In genomic region chr5:162068412-162068811, GRCh38 we compare ENCODE assay signal across 9 cellular contexts. TPM values are rescaled to one million over a fixed set of nuclear protein-coding genes. Genes with fewer than 3 reads are reported as not detected.
DNase-seq lines count a peak whose midpoint lies in the region; ATAC-seq and TF ChIP-seq lines count a peak whose summit lies in the region.
"Had no signal": no experiment of that assay in that cellular context is flagged by ENCODE, and none has a peak within 500 bp of the region (broad histone marks: within the 10 kb centered on the region; RNA-seq: fewer than 3 reads in every experiment).

No MANE protein-coding gene starts in this region.

- H3K27me3 ChIP-seq in BE2C (no peaks in the 10 kb centered on the region), HAP-1 (ENCODE audit: low read depth) (no peaks in the 10 kb centered on the region), iPS-20b (ENCODE audit: insufficient read depth, low read length) (peaks cover 13% of the 10 kb centered on the region)

- H3K9me3 Mint-ChIP-seq in stimulated activated effector memory CD8-positive, alpha-beta T cell treated with anti-CD3 and anti-CD28 coated beads, Interleukin-12 subunit alpha, Interleukin-12 subunit beta, amount 100 ng/mL, for 72 hours = peaks cover 6% of the 10 kb centered on the region

- H3K9me3 ChIP-seq in BE2C (no peaks in the 10 kb centered on the region), HAP-1 (no peaks in the 10 kb centered on the region), iPS-20b (ENCODE audit: insufficient read depth, low read depth, low read length) (no peaks in the 10 kb centered on the region)

- no peak for ATAC-seq in stimulated activated effector memory CD8-positive, alpha-beta T cell treated with anti-CD3 and anti-CD28 coated beads, Interleukin-12 subunit alpha, Interleukin-12 subunit beta, amount 100 ng/mL, for 72 hours
- ATAC-seq in HG02642 (IDR thresholded peaks at IDR 0.05; ENCODE audit: poor library complexity, unreplicated experiment) = no peak

- H3K36me3 ChIP-seq in BE2C (no peaks in the 10 kb centered on the region), HAP-1 (replicated peaks) (no peaks in the 10 kb centered on the region), iPS-20b (ENCODE audit: insufficient read depth, low read depth, low read length) (no peaks in the 10 kb centered on the region)

- peak overlapping the region; percentile 42; the same call in 1 of the 2 replicates for H3K9ac ChIP-seq in iPS-20b (ENCODE audit: low read depth, low read length)

- no peaks in the 10 kb centered on the region for H3K36me3 Mint-ChIP-seq in stimulated activated effector memory CD8-positive, alpha-beta T cell treated with anti-CD3 and anti-CD28 coated beads, Interleukin-12 subunit alpha, Interleukin-12 subunit beta, amount 100 ng/mL, for 72 hours

- in situ Hi-C loops in HAP-1 (cut with MboI; ENCODE audit: low sequenced_read_pairs) (no loop called here), SK-MEL-5 (cut with HindIII; ENCODE audit: low pct_unique_long_range_greater_than_20kb, low sequenced_read_pairs) (no loop called here)

- DNase-seq in BE2C = peak; percentile 24
- DNase-seq in HAP-1 (ENCODE audit: low spot score in 2 of 2) = peak; percentile 38 to 72
- peak; percentile 32 for DNase-seq in SK-MEL-5 (ENCODE audit: low read depth, low spot score)
- no peak for DNase-seq in stimulated activated effector memory CD8-positive, alpha-beta T cell treated with anti-CD3 and anti-CD28 coated beads, Interleukin-12 subunit alpha, Interleukin-12 subunit beta, amount 100 ng/mL, for 72 hours (ENCODE audit: low spot score in 2 of 2)
- DNase-seq in activated CD8-positive, alpha-beta memory T cell treated with anti-CD3 and anti-CD28 coated beads, Interleukin-2, amount 50 U/mL, for 48 hours = no peak
- no peak for DNase-seq in amniotic stem cell (lab: John Stamatoyannopoulos, UW)

- TF ChIP-seq CTCF in BE2C (IDR thresholded peaks at IDR 0.05; ENCODE audit: low read depth, low read length) = no peak

- H3K27ac Mint-ChIP-seq in stimulated activated effector memory CD8-positive, alpha-beta T cell treated with anti-CD3 and anti-CD28 coated beads, Interleukin-12 subunit alpha, Interleukin-12 subunit beta, amount 100 ng/mL, for 72 hours = no peak overlapping the region

- H3K27ac ChIP-seq in iPS-20b (ENCODE audit: low read length) = no peak overlapping the region

- H3K4me3 Mint-ChIP-seq in stimulated activated effector memory CD8-positive, alpha-beta T cell treated with anti-CD3 and anti-CD28 coated beads, Interleukin-12 subunit alpha, Interleukin-12 subunit beta, amount 100 ng/mL, for 72 hours = no peak overlapping the region

- H3K4me1 Mint-ChIP-seq in stimulated activated effector memory CD8-positive, alpha-beta T cell treated with anti-CD3 and anti-CD28 coated beads, Interleukin-12 subunit alpha, Interleukin-12 subunit beta, amount 100 ng/mL, for 72 hours = no peaks in the 10 kb centered on the region

- H3K4me1 ChIP-seq in BE2C (peaks cover 2% of the 10 kb centered on the region; the same call in 1 of the 2 replicates), HAP-1 (no peaks in the 10 kb centered on the region), iPS-20b (ENCODE audit: insufficient read depth, low read length) (peaks cover 3% of the 10 kb centered on the region; the same call in 1 of the 2 replicates)

- H3K4me3 ChIP-seq in BE2C (ENCODE audit: low read depth, low read length) (peak overlapping the region; percentile 78), HAP-1 (no peak overlapping the region), iPS-20b (ENCODE audit: low read length) (peak overlapping the region; percentile 88)

RNA-seq across cellular contexts. Expression of gene GABRG2, which starts 0.8 kb away (rescaled TPM):
- polyA plus RNA-seq in BE2C (2012; ENCODE audit: insufficient read depth, insufficient read length, low read depth) = 4.2 TPM
- total RNA-seq in SK-MEL-5 (2014; rRNA removed; shearing (Covaris generic)) = 0.05 and 0.32 TPM in 2 replicates
- polyA plus RNA-seq in SK-MEL-5 (2015; cell fraction: cytosol; rRNA removed) = 0.33 and 0.96 TPM in 2 replicates
- polyA plus RNA-seq in SK-MEL-5 (2015; cell fraction: nucleus; rRNA removed) = 0.48 and 0.66 TPM in 2 replicates
- total RNA-seq: T-helper 1 cell treated with Interleukin-12 subunit alpha and Interleukin-12 subunit beta and Interleukin-4 antibody, amounts not matched to agents 30 ng/mL and 1 ng/mL, for 36 hours had no signal

Comparison
In these comparisons a context has a peak if more than half of its experiments do, and no peak if none do; other contexts are left out.
1. DNase-seq: peak in BE2C (single experiment), HAP-1 (2 of 2) and SK-MEL-5 (single experiment); none in stimulated activated effector memory CD8-positive, alpha-beta T cell treated with anti-CD3 and anti-CD28 coated beads, Interleukin-12 subunit alpha, Interleukin-12 subunit beta, amount 100 ng/mL, for 72 hours (0 of 2), activated CD8-positive, alpha-beta memory T cell treated with anti-CD3 and anti-CD28 coated beads, Interleukin-2, amount 50 U/mL, for 48 hours (single experiment) and amniotic stem cell (single experiment).